Comparison of ENCODE assay signal across 8 cellular contexts in genomic region chr10:133329401-133330202, GRCh38. TPM values are rescaled to one million over a fixed set of nuclear protein-coding genes. Genes with fewer than 3 reads are reported as not detected.
DNase-seq lines count a peak whose midpoint lies in the region; ATAC-seq and TF ChIP-seq lines count a peak whose summit lies in the region.

No MANE protein-coding gene starts in this region.

- WGBS in lower leg skin, 2 donors, result 9% methylated on average over 37 of the region's 37 CpGs

- H3K36me3 ChIP-seq in colonic mucosa, result no peaks in the 10 kb centered on the region

- DNase-seq in AML-193 (lab: John Stamatoyannopoulos, UW) (peak; percentile 55 to 76), NCI-H345 treated with DMSO at 0.1 percent for 48 hours (lab: John Stamatoyannopoulos, UW; ENCODE audit: unreplicated experiment) (peak; percentile 61), colonic mucosa (peak; percentile 86), lower leg skin (ENCODE audit: low spot score in 2 of 2) (peak; percentile 71 to 96)
- peak; percentile 93 for DNase-seq in activated CD4-positive, alpha-beta T cell treated with anti-CD3 and anti-CD28 coated beads for 48 hours
- peak; percentile 74 to 87 (median 78) for DNase-seq in stimulated activated CD4-positive, alpha-beta T cell treated with anti-CD3 and anti-CD28 coated beads, TNF-alpha, amount 100 ng/mL, for 24 hours (ENCODE audit: low read depth in 3 of 3)

- peaks cover 13% of the 10 kb centered on the region for H3K4me1 ChIP-seq in colonic mucosa

- intact Hi-C loops in colonic mucosa (cut with DNase I) (loop anchor here (10.0 kb wide), 1 partner anchor 195 kb away; the partner anchor contains the start of gene CYP2E1), lower leg skin (cut with DNase I; ENCODE audit: low total_unique reads) (loop anchor here (10.0 kb wide), 1 partner anchor 195 kb away; the partner anchor contains the start of gene CYP2E1)

- peaks cover 51% of the 10 kb centered on the region for H3K27me3 ChIP-seq in colonic mucosa

- peak overlapping the region; percentile 34 to 55 for H3K9ac ChIP-seq in colonic mucosa (ENCODE audit: low read depth in 2 of 2, low read length in 2 of 2)

- TF ChIP-seq POLR2A in lower leg skin (IDR thresholded peaks at IDR 0.05), result no peak

- ATAC-seq in GM18870 (IDR thresholded peaks at IDR 0.05; ENCODE audit: unreplicated experiment) (peak; percentile 61), HG03159 (IDR thresholded peaks at IDR 0.05; ENCODE audit: unreplicated experiment) (peak; percentile 79)

- no peaks in the 10 kb centered on the region for H3K9me3 ChIP-seq in colonic mucosa

- no peak overlapping the region for H3K27ac ChIP-seq in colonic mucosa

- TF ChIP-seq CTCF in colonic mucosa (IDR thresholded peaks at IDR 0.05) (peak; percentile 94), lower leg skin (IDR thresholded peaks at IDR 0.05) (no peak)

- H3K4me3 ChIP-seq in colonic mucosa (peak overlapping the region; percentile 39), lower leg skin (ENCODE audit: low read depth, poor library complexity, severe bottlenecking) (no peak overlapping the region)

RNA-seq across cellular contexts. Expression of gene CALY, which starts 7.1 kb away (rescaled TPM):
- 1 to 10 TPM in 1 of 2 donors, not detected in 1; 1.6 TPM for total RNA-seq in colonic mucosa
- not detected for total RNA-seq in lower leg skin

RNA-seq across cellular contexts. Expression of gene PRAP1, which starts 17.6 kb away (rescaled TPM):
- total RNA-seq in colonic mucosa (10 to 100 TPM; 15.0 to 99.3 TPM), lower leg skin (not detected)

RNA-seq across cellular contexts. Expression of gene ZNF511, which starts 20.9 kb away (rescaled TPM):
- total RNA-seq in colonic mucosa (10 to 100 TPM; 53.9 to 78.2 TPM), lower leg skin (10 to 100 TPM; 15.8 to 30.3 (median 22.0) TPM)

RNA-seq across cellular contexts. Expression of gene TUBGCP2, which starts 20.9 kb away (rescaled TPM):
- total RNA-seq in colonic mucosa, result 10 to 100 TPM; 64.7 to 67.5 TPM
- total RNA-seq in lower leg skin, result 10 to 100 TPM; 41.1 to 75.7 (median 43.5) TPM

RNA-seq across cellular contexts. Expression of gene FUOM, which starts 28.2 kb away (rescaled TPM):
- total RNA-seq in colonic mucosa, result 10 to 100 TPM; 16.9 to 23.3 TPM
- 10 to 100 TPM; 11.1 to 15.8 (median 15.0) TPM for total RNA-seq in lower leg skin

Comparison
In these comparisons a context has a peak if more than half of its experiments do, and no peak if none do; other contexts are left out.
1. RNA of gene PRAP1, which starts 17.6 kb away (total RNA-seq): 15.0 to 99.3 TPM in colonic mucosa; not detected in lower leg skin; every median in the first group is over 10 times any median in the second.
2. Peak in every context shown above with its lines, with median percentiles within 50 percentile points of each other: DNase-seq.